18 cellular contexts compared by ENCODE assay signal in the genomic region with DNA sequence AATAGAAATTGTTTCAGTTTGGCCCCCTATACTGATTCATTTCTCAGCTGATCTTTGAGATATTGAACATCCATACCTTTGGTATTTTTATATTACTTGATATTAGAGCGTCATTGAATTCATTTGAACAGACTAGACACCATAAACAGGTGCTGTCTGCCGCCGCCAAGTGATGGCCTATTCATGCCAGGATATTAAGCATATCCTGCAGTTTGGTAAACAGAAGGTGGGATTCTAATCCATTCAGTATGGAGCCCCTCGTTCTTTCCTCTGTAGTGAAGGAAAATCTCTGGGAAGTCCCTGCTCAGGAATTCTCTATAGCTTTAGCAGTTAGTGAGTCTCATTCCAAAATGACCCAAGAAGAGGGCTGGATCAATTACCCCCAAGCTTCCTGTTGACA. TPM values are rescaled to one million over a fixed set of nuclear protein-coding genes. Genes with fewer than 3 reads are reported as not detected.
DNase-seq lines count a peak whose midpoint lies in the region; ATAC-seq and TF ChIP-seq lines count a peak whose summit lies in the region.
"Had no signal": no experiment of that assay in that cellular context is flagged by ENCODE, and none has a peak within 500 bp of the region (broad histone marks: within the 10 kb centered on the region; RNA-seq: fewer than 3 reads in every experiment).

No MANE protein-coding gene starts in this region.

- H3K4me3 ChIP-seq in heart right ventricle (no peak overlapping the region), psoas muscle (no peak overlapping the region), vagina (no peak overlapping the region)
- H3K4me3 ChIP-seq: testis had no signal

- H3K36me3 ChIP-seq in heart right ventricle (no peaks in the 10 kb centered on the region), psoas muscle (ENCODE audit: insufficient read depth in 1 of 2, low read depth in 1 of 2) (no peaks in the 10 kb centered on the region), vagina (no peaks in the 10 kb centered on the region)

- H3K27me3 ChIP-seq in heart right ventricle (no peaks in the 10 kb centered on the region), foreskin keratinocyte (no peaks in the 10 kb centered on the region), psoas muscle (ENCODE audit: insufficient read depth in 3 of 3, low read length in 2 of 3) (no peaks in the 10 kb centered on the region), vagina (no peaks in the 10 kb centered on the region)
- H3K27me3 ChIP-seq: testis had no signal

- no peaks in the 10 kb centered on the region for H3K9me3 ChIP-seq in heart right ventricle
- no peaks in the 10 kb centered on the region for H3K9me3 ChIP-seq in psoas muscle
- H3K9me3 ChIP-seq in vagina: no peaks in the 10 kb centered on the region
- H3K9me3 ChIP-seq: testis had no signal

- WGBS in heart right ventricle, 2 donors: 63 to 76% methylated on average over 4 of the region's 4 CpGs
- 24 to 54% (median 24%) methylated on average over 4 of the region's 4 CpGs for WGBS in psoas muscle, 3 donors

- peaks cover 7 to 8% of the 10 kb centered on the region in 2 donors for H3K9me3 Mint-ChIP-seq in stimulated activated naive CD8-positive, alpha-beta T cell treated with anti-CD3 and anti-CD28 coated beads, Interleukin-15, amount 100 ng/mL, for 72 hours

- DNase-seq in heart right ventricle (no peak), left ventricle myocardium superior (no peak), foreskin keratinocyte (no peak), psoas muscle (no peak), vagina (ENCODE audit: extremely low spot score in 2 of 2) (no peak), NCI-H748 treated with DMSO at 0.1 percent for 48 hours (lab: John Stamatoyannopoulos, UW) (no peak)
- DNase-seq in stimulated activated naive CD8-positive, alpha-beta T cell treated with anti-CD3 and anti-CD28 coated beads, Interleukin-15, amount 100 ng/mL, for 72 hours: no peak
- DNase-seq in stimulated activated naive CD8-positive, alpha-beta T cell treated with anti-CD3 and anti-CD28 coated beads, Interleukin-15, Interleukin-2, amounts not matched to agents 100 U/mL and 50 U/mL, for 24 hours: no peak
- DNase-seq: activated CD4-positive, alpha-beta T cell treated with anti-CD3 and anti-CD28 coated beads for 1 hour; CD8-positive, alpha-beta memory T cell; cerebellar nuclear complex; hippocampal formation; NCI-H187 treated with DMSO at 0.1 percent for 48 hours; NCI-H526 treated with DMSO at 0.1 percent for 48 hours; stimulated activated CD4-positive, alpha-beta T cell treated with anti-CD3 and anti-CD28 coated beads, Interleukin-12 subunit alpha, Interleukin-12 subunit beta, amount 100 ng/mL, for 4 hours; T-helper 2 cell; testis had no signal

- H3K27me3 Mint-ChIP-seq in stimulated activated naive CD8-positive, alpha-beta T cell treated with anti-CD3 and anti-CD28 coated beads, Interleukin-15, amount 100 ng/mL, for 72 hours: no peaks in the 10 kb centered on the region

- H3K4me3 Mint-ChIP-seq in stimulated activated naive CD8-positive, alpha-beta T cell treated with anti-CD3 and anti-CD28 coated beads, Interleukin-15, amount 100 ng/mL, for 72 hours: no peak overlapping the region
- H3K4me3 Mint-ChIP-seq: CD8-positive, alpha-beta memory T cell had no signal

- peaks cover 58% of the 10 kb centered on the region for H3K4me1 Mint-ChIP-seq in stimulated activated naive CD8-positive, alpha-beta T cell treated with anti-CD3 and anti-CD28 coated beads, Interleukin-15, amount 100 ng/mL, for 72 hours

- TF ChIP-seq CTCF in heart right ventricle (IDR thresholded peaks at IDR 0.05) (no peak), foreskin keratinocyte (conservative IDR thresholded peaks at IDR 0.05) (no peak), psoas muscle (IDR thresholded peaks at IDR 0.05) (no peak), vagina (IDR thresholded peaks at IDR 0.05) (no peak)

- ATAC-seq in heart right ventricle (no peak), left ventricle myocardium superior (no peak), foreskin keratinocyte (no peak), psoas muscle (no peak)
- no peak for ATAC-seq in stimulated activated naive CD8-positive, alpha-beta T cell treated with anti-CD3 and anti-CD28 coated beads, Interleukin-15, amount 100 ng/mL, for 72 hours
- ATAC-seq in stimulated activated naive CD8-positive, alpha-beta T cell treated with anti-CD3 and anti-CD28 coated beads, Interleukin-15, Interleukin-2, amounts not matched to agents 100 U/mL and 50 U/mL, for 24 hours: no peak

- intact Hi-C loops in heart right ventricle (cut with DNase I): loop anchor here in 3 of 10 donors (5.0 to 10.0 kb wide), 2 partner anchors 101 to 146 kb away; a partner anchor contains a TSS
- intact Hi-C loops in left ventricle myocardium superior (cut with micrococcal nuclease): no loop called here
- intact Hi-C loops in psoas muscle (cut with DNase I): loop anchor here in 1 of 2 donors (5.0 to 10.0 kb wide), 2 partner anchors 134 to 221 kb away; no protein-coding TSS in a partner anchor
- intact Hi-C loops in vagina (cut with DNase I): no loop called here

- H3K27ac ChIP-seq in heart right ventricle: peak overlapping the region; percentile 82 to 91 (median 86)
- peak overlapping the region; percentile 90 for H3K27ac ChIP-seq in foreskin keratinocyte
- peak overlapping the region; percentile 78 for H3K27ac ChIP-seq in psoas muscle
- peak overlapping the region; percentile 23 for H3K27ac ChIP-seq in vagina

- H3K27ac Mint-ChIP-seq in stimulated activated naive CD8-positive, alpha-beta T cell treated with anti-CD3 and anti-CD28 coated beads, Interleukin-15, amount 100 ng/mL, for 72 hours: no peak overlapping the region

- TF ChIP-seq POLR2A in vagina (IDR thresholded peaks at IDR 0.05): no peak

- peaks cover 40 to 81% (median 73%) of the 10 kb centered on the region in 9 donors for H3K4me1 ChIP-seq in heart right ventricle
- H3K4me1 ChIP-seq in foreskin keratinocyte: peaks cover 41% of the 10 kb centered on the region
- H3K4me1 ChIP-seq in psoas muscle: peaks cover 69% of the 10 kb centered on the region
- H3K4me1 ChIP-seq in vagina: peaks cover 51% of the 10 kb centered on the region

RNA-seq across cellular contexts. Expression of a gene that starts 23.0 kb away (rescaled TPM):
- total RNA-seq in heart right ventricle (1 to 10 TPM in 3 of 10 donors, under 1 TPM in 7; 0.36 to 5.3 (median 0.75) TPM), left ventricle myocardium superior (0.92 TPM), foreskin keratinocyte (not detected in 2 replicates), psoas muscle (under 1 TPM; 0.17 to 0.71 (median 0.45) TPM), vagina (2.7 TPM)
- polyA plus RNA-seq in heart right ventricle (under 1 TPM; 0.10 to 0.15 TPM), foreskin keratinocyte (not detected in 2 replicates), psoas muscle (under 1 TPM; 0.01 to 0.09 (median 0.03) TPM)
- total RNA-seq: G401 had no signal

Comparison
In these comparisons a context has a peak if more than half of its experiments do, and no peak if none do; other contexts are left out.
1. H3K27ac ChIP-seq: peak in every context shown above with its lines; median percentile 90 in foreskin keratinocyte; 86 in heart right ventricle; 78 in psoas muscle; 23 in vagina.